18 cellular contexts compared by ENCODE assay signal in genomic region chr6:132964868-132965382, GRCh38.
DNase-seq lines count a peak whose midpoint lies in the region; ATAC-seq and TF ChIP-seq lines count a peak whose summit lies in the region.
"Had no signal": no experiment of that assay in that cellular context is flagged by ENCODE, and none has a peak within 500 bp of the region (broad histone marks: within the 10 kb centered on the region; RNA-seq: fewer than 3 reads in every experiment).

No MANE protein-coding gene starts in this region.

- H3K4me1 Mint-ChIP-seq in stimulated activated naive CD8-positive, alpha-beta T cell treated with anti-CD3 and anti-CD28 coated beads, Interleukin-15, amount 100 ng/mL, for 72 hours, result peaks cover 7% of the 10 kb centered on the region
- H3K4me1 Mint-ChIP-seq in T-helper 17 cell, result no peaks in the 10 kb centered on the region

- no peak for TF ChIP-seq CTCF in breast epithelium (IDR thresholded peaks at IDR 0.05)

- TF ChIP-seq POLR2A in breast epithelium (IDR thresholded peaks at IDR 0.05), result no peak

- peak; percentile 38 for ATAC-seq in stimulated activated naive CD8-positive, alpha-beta T cell treated with anti-CD3 and anti-CD28 coated beads, Interleukin-15, amount 100 ng/mL, for 72 hours
- ATAC-seq in stimulated activated naive CD8-positive, alpha-beta T cell treated with anti-CD3 and anti-CD28 coated beads, Interleukin-15, Interleukin-2, amounts not matched to agents 100 U/mL and 50 U/mL, for 24 hours, result no peak
- ATAC-seq in T-helper 17 cell, result no peak
- ATAC-seq: HCT116, WTC11 had no signal

- no peak overlapping the region for H3K27ac Mint-ChIP-seq in stimulated activated naive CD8-positive, alpha-beta T cell treated with anti-CD3 and anti-CD28 coated beads, Interleukin-15, amount 100 ng/mL, for 72 hours
- no peak overlapping the region for H3K27ac Mint-ChIP-seq in T-helper 17 cell
- H3K27ac Mint-ChIP-seq: activated naive CD4-positive, alpha-beta T cell treated with anti-CD3 and anti-CD28 coated beads, Interleukin-2, amount 10 ng/mL, durations not matched to agents 7 days and 5 days; IgD-negative memory B cell; WTC11 had no signal

- H3K9me3 Mint-ChIP-seq in stimulated activated naive CD8-positive, alpha-beta T cell treated with anti-CD3 and anti-CD28 coated beads, Interleukin-15, amount 100 ng/mL, for 72 hours, result no peaks in the 10 kb centered on the region
- H3K9me3 Mint-ChIP-seq: activated naive CD4-positive, alpha-beta T cell treated with anti-CD3 and anti-CD28 coated beads, Interleukin-2, amount 10 ng/mL, durations not matched to agents 7 days and 5 days; IgD-negative memory B cell; WTC11 had no signal

- no peaks in the 10 kb centered on the region for H3K36me3 Mint-ChIP-seq in T-helper 17 cell (ENCODE audit: low read depth)
- H3K36me3 Mint-ChIP-seq: IgD-negative memory B cell, WTC11 had no signal

- H3K27me3 ChIP-seq in breast epithelium, result no peaks in the 10 kb centered on the region

- no peaks in the 10 kb centered on the region for H3K9me3 ChIP-seq in T-helper 17 cell (ENCODE audit: control insufficient read depth, low read length, poor library complexity, severe bottlenecking)
- no peaks in the 10 kb centered on the region for H3K9me3 ChIP-seq in breast epithelium

- intact Hi-C loops in breast epithelium (cut with DNase I; ENCODE audit: low total_unique reads), result no loop called here

- no peaks in the 10 kb centered on the region for H3K36me3 ChIP-seq in breast epithelium

- H3K4me3 Mint-ChIP-seq in stimulated activated naive CD8-positive, alpha-beta T cell treated with anti-CD3 and anti-CD28 coated beads, Interleukin-15, amount 100 ng/mL, for 72 hours, result no peak overlapping the region
- H3K4me3 Mint-ChIP-seq in T-helper 17 cell, result no peak overlapping the region
- H3K4me3 Mint-ChIP-seq: activated naive CD4-positive, alpha-beta T cell treated with anti-CD3 and anti-CD28 coated beads, Interleukin-2, amount 10 ng/mL, durations not matched to agents 7 days and 5 days; IgD-negative memory B cell; WTC11 had no signal

- peaks cover 44% of the 10 kb centered on the region for H3K27me3 Mint-ChIP-seq in stimulated activated naive CD8-positive, alpha-beta T cell treated with anti-CD3 and anti-CD28 coated beads, Interleukin-15, amount 100 ng/mL, for 72 hours
- peaks cover 42% of the 10 kb centered on the region for H3K27me3 Mint-ChIP-seq in T-helper 17 cell

- no peak overlapping the region for H3K27ac ChIP-seq in breast epithelium
- H3K27ac ChIP-seq: epithelial cell of prostate had no signal

- no peak overlapping the region for H3K4me3 ChIP-seq in breast epithelium

- peaks cover 0 to 4% of the 10 kb centered on the region in 2 donors for H3K4me1 ChIP-seq in breast epithelium

- DNase-seq in stimulated activated naive CD8-positive, alpha-beta T cell treated with anti-CD3 and anti-CD28 coated beads, Interleukin-15, amount 100 ng/mL, for 72 hours, result no peak
- no peak for DNase-seq in stimulated activated naive CD8-positive, alpha-beta T cell treated with anti-CD3 and anti-CD28 coated beads, Interleukin-15, Interleukin-2, amounts not matched to agents 100 U/mL and 50 U/mL, for 24 hours
- DNase-seq in NCI-H446 (lab: John Stamatoyannopoulos, UW), result peak; percentile 14 to 48
- peak; percentile 5 for DNase-seq in cerebellar cortex (ENCODE audit: low spot score)
- no peak for DNase-seq in T-helper 17 cell
- DNase-seq in T-helper 9 cell, result no peak
- DNase-seq in activated gamma-delta T cell (lab: John Stamatoyannopoulos, UW), result no peak
- DNase-seq in breast epithelium (ENCODE audit: low spot score in 2 of 2), result no peak
- DNase-seq: activated naive CD4-positive, alpha-beta T cell treated with anti-CD3 and anti-CD28 coated beads, Interleukin-2, amount 10 ng/mL, durations not matched to agents 7 days and 5 days; central memory CD4-positive, alpha-beta T cell; head of caudate nucleus; NCI-H1436 treated with DMSO at 0.1 percent for 48 hours; nucleus accumbens; substantia nigra had no signal

Comparison
In these comparisons a context has a peak if more than half of its experiments do, and no peak if none do; other contexts are left out.
1. DNase-seq: peak in NCI-H446 (2 of 2) and cerebellar cortex (single experiment); none in stimulated activated naive CD8-positive, alpha-beta T cell treated with anti-CD3 and anti-CD28 coated beads, Interleukin-15, amount 100 ng/mL, for 72 hours (0 of 2), stimulated activated naive CD8-positive, alpha-beta T cell treated with anti-CD3 and anti-CD28 coated beads, Interleukin-15, Interleukin-2, amounts not matched to agents 100 U/mL and 50 U/mL, for 24 hours (single experiment), T-helper 17 cell (0 of 3), T-helper 9 cell (single experiment), activated gamma-delta T cell (single experiment) and breast epithelium (0 of 2).